1 cellular context compared by ENCODE assay signal in genomic region chr5:165161204-165161603, GRCh38.
TF ChIP-seq lines count a peak whose summit lies in the region.

No MANE protein-coding gene starts in this region.

TF ChIP-seq in GM23338, 12 proteins besides CTCF, POLR2A, EP300 and RAD21 (continued from another document):
- TF ChIP-seq, protein P1, sequence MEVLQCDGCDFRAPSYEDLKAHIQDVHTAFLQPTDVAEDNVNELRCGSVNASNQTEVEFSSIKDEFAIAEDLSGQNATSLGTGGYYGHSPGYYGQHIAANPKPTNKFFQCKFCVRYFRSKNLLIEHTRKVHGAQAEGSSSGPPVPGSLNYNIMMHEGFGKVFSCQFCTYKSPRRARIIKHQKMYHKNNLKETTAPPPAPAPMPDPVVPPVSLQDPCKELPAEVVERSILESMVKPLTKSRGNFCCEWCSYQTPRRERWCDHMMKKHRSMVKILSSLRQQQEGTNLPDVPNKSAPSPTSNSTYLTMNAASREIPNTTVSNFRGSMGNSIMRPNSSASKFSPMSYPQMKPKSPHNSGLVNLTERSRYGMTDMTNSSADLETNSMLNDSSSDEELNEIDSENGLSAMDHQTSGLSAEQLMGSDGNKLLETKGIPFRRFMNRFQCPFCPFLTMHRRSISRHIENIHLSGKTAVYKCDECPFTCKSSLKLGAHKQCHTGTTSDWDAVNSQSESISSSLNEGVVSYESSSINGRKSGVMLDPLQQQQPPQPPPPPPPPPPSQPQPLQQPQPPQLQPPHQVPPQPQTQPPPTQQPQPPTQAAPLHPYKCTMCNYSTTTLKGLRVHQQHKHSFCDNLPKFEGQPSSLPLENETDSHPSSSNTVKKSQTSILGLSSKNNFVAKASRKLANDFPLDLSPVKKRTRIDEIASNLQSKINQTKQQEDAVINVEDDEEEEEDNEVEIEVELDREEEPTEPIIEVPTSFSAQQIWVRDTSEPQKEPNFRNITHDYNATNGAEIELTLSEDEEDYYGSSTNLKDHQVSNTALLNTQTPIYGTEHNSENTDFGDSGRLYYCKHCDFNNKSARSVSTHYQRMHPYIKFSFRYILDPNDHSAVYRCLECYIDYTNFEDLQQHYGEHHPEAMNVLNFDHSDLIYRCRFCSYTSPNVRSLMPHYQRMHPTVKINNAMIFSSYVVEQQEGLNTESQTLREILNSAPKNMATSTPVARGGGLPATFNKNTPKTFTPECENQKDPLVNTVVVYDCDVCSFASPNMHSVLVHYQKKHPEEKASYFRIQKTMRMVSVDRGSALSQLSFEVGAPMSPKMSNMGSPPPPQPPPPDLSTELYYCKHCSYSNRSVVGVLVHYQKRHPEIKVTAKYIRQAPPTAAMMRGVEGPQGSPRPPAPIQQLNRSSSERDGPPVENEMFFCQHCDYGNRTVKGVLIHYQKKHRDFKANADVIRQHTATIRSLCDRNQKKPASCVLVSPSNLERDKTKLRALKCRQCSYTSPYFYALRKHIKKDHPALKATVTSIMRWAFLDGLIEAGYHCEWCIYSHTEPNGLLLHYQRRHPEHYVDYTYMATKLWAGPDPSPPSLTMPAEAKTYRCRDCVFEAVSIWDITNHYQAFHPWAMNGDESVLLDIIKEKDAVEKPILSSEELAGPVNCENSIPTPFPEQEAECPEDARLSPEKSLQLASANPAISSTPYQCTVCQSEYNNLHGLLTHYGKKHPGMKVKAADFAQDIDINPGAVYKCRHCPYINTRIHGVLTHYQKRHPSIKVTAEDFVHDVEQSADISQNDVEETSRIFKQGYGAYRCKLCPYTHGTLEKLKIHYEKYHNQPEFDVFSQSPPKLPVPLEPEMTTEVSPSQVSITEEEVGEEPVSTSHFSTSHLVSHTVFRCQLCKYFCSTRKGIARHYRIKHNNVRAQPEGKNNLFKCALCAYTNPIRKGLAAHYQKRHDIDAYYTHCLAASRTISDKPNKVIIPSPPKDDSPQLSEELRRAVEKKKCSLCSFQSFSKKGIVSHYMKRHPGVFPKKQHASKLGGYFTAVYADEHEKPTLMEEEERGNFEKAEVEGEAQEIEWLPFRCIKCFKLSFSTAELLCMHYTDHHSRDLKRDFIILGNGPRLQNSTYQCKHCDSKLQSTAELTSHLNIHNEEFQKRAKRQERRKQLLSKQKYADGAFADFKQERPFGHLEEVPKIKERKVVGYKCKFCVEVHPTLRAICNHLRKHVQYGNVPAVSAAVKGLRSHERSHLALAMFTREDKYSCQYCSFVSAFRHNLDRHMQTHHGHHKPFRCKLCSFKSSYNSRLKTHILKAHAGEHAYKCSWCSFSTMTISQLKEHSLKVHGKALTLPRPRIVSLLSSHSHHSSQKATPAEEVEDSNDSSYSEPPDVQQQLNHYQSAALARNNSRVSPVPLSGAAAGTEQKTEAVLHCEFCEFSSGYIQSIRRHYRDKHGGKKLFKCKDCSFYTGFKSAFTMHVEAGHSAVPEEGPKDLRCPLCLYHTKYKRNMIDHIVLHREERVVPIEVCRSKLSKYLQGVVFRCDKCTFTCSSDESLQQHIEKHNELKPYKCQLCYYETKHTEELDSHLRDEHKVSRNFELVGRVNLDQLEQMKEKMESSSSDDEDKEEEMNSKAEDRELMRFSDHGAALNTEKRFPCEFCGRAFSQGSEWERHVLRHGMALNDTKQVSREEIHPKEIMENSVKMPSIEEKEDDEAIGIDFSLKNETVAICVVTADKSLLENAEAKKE (CRISPR knock-in tag; IDR thresholded peaks at IDR 0.05) = no peak
- TF ChIP-seq JUNB (IDR thresholded peaks at IDR 0.05; ENCODE audit: unreplicated experiment) (no peak), CREB1 (CRISPR knock-in tag; IDR thresholded peaks at IDR 0.05; ENCODE audit: low read depth) (no peak), ETS1 (IDR thresholded peaks at IDR 0.05) (no peak), ZNF331 (CRISPR knock-in tag; IDR thresholded peaks at IDR 0.05; ENCODE audit: low read depth) (no peak), EZH2 (IDR thresholded peaks at IDR 0.05; ENCODE audit: low read depth, unreplicated experiment) (no peak), STAT1 (IDR thresholded peaks at IDR 0.05; ENCODE audit: unreplicated experiment) (no peak)
